Comparison of ENCODE assay signal across 8 cellular contexts in the genomic region with DNA sequence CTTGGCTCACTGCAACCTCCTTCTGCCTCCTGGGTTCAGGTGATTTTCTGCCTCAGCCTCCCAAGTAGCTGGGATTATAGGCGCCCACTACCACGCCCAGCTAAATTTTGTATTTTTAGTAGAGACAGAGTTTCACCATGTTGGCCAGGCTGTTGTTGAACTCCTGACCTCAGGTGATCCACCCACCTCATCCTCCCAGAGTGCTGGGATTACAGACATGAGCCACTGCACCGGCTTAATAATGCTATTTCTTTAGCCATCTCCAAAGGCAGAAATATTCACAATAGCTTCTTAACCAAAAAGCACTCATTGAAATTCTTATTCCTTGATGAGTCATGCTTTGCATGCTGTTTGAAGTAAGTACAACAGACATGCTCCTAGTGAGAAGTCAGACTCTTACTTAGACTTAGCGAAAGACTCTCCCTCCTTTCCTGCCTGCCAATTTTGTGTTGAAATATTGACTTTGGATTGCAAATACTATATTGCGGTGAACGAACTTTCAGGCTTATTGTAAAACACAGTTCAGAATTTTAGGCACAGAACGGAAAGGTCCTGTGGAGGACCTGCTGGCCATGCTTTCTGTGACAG. TPM values are rescaled to one million over a fixed set of nuclear protein-coding genes. Genes with fewer than 3 reads are reported as not detected.
A peak's percentile ranks its signal among the peaks of the same experiment; 100 is the strongest.
DNase-seq lines count a peak whose midpoint lies in the region; ATAC-seq, FAIRE-seq and TF ChIP-seq lines count a peak whose summit lies in the region.

No MANE protein-coding gene starts in this region.

- no TSS peak for BruUV-seq in Panc1 (replicated peaks; lab: Mats Ljungman, UMichigan)

- TF ChIP-seq EP300 in sigmoid colon (IDR thresholded peaks at IDR 0.05), result no peak

- peaks cover 4% of the 10 kb centered on the region for H3K36me3 Mint-ChIP-seq in progenitor cell of endocrine pancreas (ENCODE audit: insufficient read depth)

- in situ Hi-C loops in Panc1 (cut with HindIII; ENCODE audit: low pct_unique_long_range_greater_than_20kb, low sequenced_read_pairs), result no loop called here

- peaks cover 48% of the 10 kb centered on the region for H3K4me1 Mint-ChIP-seq in progenitor cell of endocrine pancreas (ENCODE audit: low read depth)

- H3K9me3 ChIP-seq in Panc1 (ENCODE audit: control insufficient read depth, insufficient read depth, low read depth, low read length), result no peaks in the 10 kb centered on the region
- no peaks in the 10 kb centered on the region for H3K9me3 ChIP-seq in sigmoid colon

- H3K36me3 ChIP-seq in Panc1 (ENCODE audit: control insufficient read depth, insufficient read depth, low read length) (no peaks in the 10 kb centered on the region; the same call in none of the 2 replicates), sigmoid colon (no peaks in the 10 kb centered on the region)

- H3K27ac Mint-ChIP-seq in progenitor cell of endocrine pancreas, result no peak overlapping the region

- TF ChIP-seq POLR2A in sigmoid colon (IDR thresholded peaks at IDR 0.05), result no peak

- H3K27me3 ChIP-seq in Panc1 (ENCODE audit: control insufficient read depth, insufficient read depth, low read length) (no peaks in the 10 kb centered on the region), sigmoid colon (no peaks in the 10 kb centered on the region)

- WGBS in sigmoid colon, 2 donors, result 10 to 52% methylated on average over 7 of the region's 7 CpGs

- no peak overlapping the region for H3K4me3 Mint-ChIP-seq in progenitor cell of endocrine pancreas (ENCODE audit: low read depth)

- POLR2A ChIA-PET in Panc1 (lab: Charles Lee), result interaction anchor here (0.7 kb wide), 1 partner anchor 28 kb away, joined by 5 read pairs; no protein-coding TSS in a partner anchor

- peak overlapping the region in 1 of 2 experiments; percentile 29; a peak in 3 of 4 replicates for H3K4me3 ChIP-seq in Panc1 (ENCODE audit: low read depth in 2 of 2, low read length in 2 of 2)
- peak overlapping the region; percentile 18 for H3K4me3 ChIP-seq in epithelial cell of esophagus (ENCODE audit: low read length)
- H3K4me3 ChIP-seq in sigmoid colon, result no peak overlapping the region

- no peak for DNase-seq in GM19239 (ENCODE audit: insufficient read length, low spot score)
- DNase-seq in Panc1 (ENCODE audit: low read depth, low spot score), result no peak
- peak; percentile 86 for DNase-seq in epithelial cell of esophagus (ENCODE audit: low read depth)
- no peak for DNase-seq in sigmoid colon
- no peak for DNase-seq in progenitor cell of endocrine pancreas (ENCODE audit: low spot score, unreplicated experiment)

- FAIRE-seq in GM19239 (lab: Jason Lieb, UNC), result peak; percentile 18

- peak overlapping the region; percentile 65 for H3K27ac ChIP-seq in Panc1 (ENCODE audit: low read length)
- H3K27ac ChIP-seq in sigmoid colon, result peak overlapping the region; percentile 31 to 99 (median 66)

- CTCF ChIA-PET in Panc1 (lab: Charles Lee), result no interaction called here

- no peak for ATAC-seq in Panc1
- no peak for ATAC-seq in GM18907 (IDR thresholded peaks at IDR 0.05; ENCODE audit: unreplicated experiment)
- ATAC-seq in HG03108 (IDR thresholded peaks at IDR 0.05; ENCODE audit: unreplicated experiment), result no peak
- ATAC-seq in GM19467 (IDR thresholded peaks at IDR 0.05; ENCODE audit: unreplicated experiment), result no peak

- H3K4me1 ChIP-seq in Panc1 (ENCODE audit: control insufficient read depth, insufficient read depth, low read length) (peaks cover 56% of the 10 kb centered on the region), sigmoid colon (peaks cover 0 to 80% (median 75%) of the 10 kb centered on the region in 4 donors)

- intact Hi-C loops in Panc1 (cut with micrococcal nuclease; ENCODE audit: unreplicated experiment) (loop anchor here (2.0 kb wide), 1 partner anchor 139 kb away; no protein-coding TSS in a partner anchor), sigmoid colon (cut with DNase I) (no loop called here)

- no peaks in the 10 kb centered on the region for H3K9me3 Mint-ChIP-seq in progenitor cell of endocrine pancreas (ENCODE audit: low read depth)

- H3K27me3 Mint-ChIP-seq in progenitor cell of endocrine pancreas, result no peaks in the 10 kb centered on the region

- no peak for TF ChIP-seq CTCF in Panc1 (IDR thresholded peaks at IDR 0.05)
- no peak for TF ChIP-seq CTCF in epithelial cell of esophagus (IDR thresholded peaks at IDR 0.05; ENCODE audit: insufficient read depth, low read depth, low read length, missing control alignments)
- TF ChIP-seq CTCF in sigmoid colon (IDR thresholded peaks at IDR 0.05), result no peak
- TF ChIP-seq CTCF in progenitor cell of endocrine pancreas (IDR thresholded peaks at IDR 0.05; ENCODE audit: unreplicated experiment), result no peak

RNA-seq across cellular contexts. Expression of a gene that starts 4.4 kb away (rescaled TPM):
- total RNA-seq in Panc1 (2021; ENCODE audit: unreplicated experiment), result 347 TPM
- polyA plus RNA-seq in Panc1 (2012; ENCODE audit: insufficient read length), result 381 TPM
- total RNA-seq in sigmoid colon, result 100 to 1,000 TPM; 129 to 171 (median 142) TPM
- 100 to 1,000 TPM; 108 to 178 (median 155) TPM for polyA plus RNA-seq in sigmoid colon
- total RNA-seq in progenitor cell of endocrine pancreas, result 156 and 170 TPM in 2 replicates
